Comparison of ENCODE assay signal across 10 cellular contexts in genomic region chr10:77392851-77393250, GRCh38.
DNase-seq lines count a peak whose midpoint lies in the region; TF ChIP-seq lines count a peak whose summit lies in the region.
"Had no signal": no experiment of that assay in that cellular context is flagged by ENCODE, and none has a peak within 500 bp of the region (broad histone marks: within the 10 kb centered on the region; RNA-seq: fewer than 3 reads in every experiment).

No MANE protein-coding gene starts in this region.

- DNase-seq in DMS153 (lab: John Stamatoyannopoulos, UW) (peak; percentile 94), NCI-H226 (peak; percentile 97), coronary artery (ENCODE audit: low spot score) (no peak), osteoblast (ENCODE audit: insufficient read length, low spot score, missing footprints) (peak; percentile 96), T-helper 9 cell (no peak), NCI-H526 (lab: John Stamatoyannopoulos, UW) (no peak), GM13977 (ENCODE audit: low spot score) (no peak)
- no peak for DNase-seq in activated T-cell treated with anti-CD3 and anti-CD28 coated beads, Interleukin-2, amount 50 U/mL, for 48 hours
- DNase-seq: SIG-M5 had no signal

- peak overlapping the region; percentile 75 for H3K4me2 ChIP-seq in osteoblast (ENCODE audit: insufficient read depth, low read length)

- no peaks in the 10 kb centered on the region for H3K9me3 ChIP-seq in osteoblast (ENCODE audit: low read depth, low read length)
- H3K9me3 ChIP-seq: adrenal gland had no signal

- peaks cover 40% of the 10 kb centered on the region for H3K4me1 ChIP-seq in osteoblast (ENCODE audit: insufficient read depth, low read length)

- H3K27ac ChIP-seq in coronary artery (peak overlapping the region; percentile 8 to 90), osteoblast (ENCODE audit: low read depth, low read length) (peak overlapping the region; percentile 74)

- H2AFZ ChIP-seq in osteoblast (ENCODE audit: low read length) = no peak overlapping the region

- in situ Hi-C loops in GM13977 (cut with MboI; ENCODE audit: low pct_unique_long_range_greater_than_20kb, low sequenced_read_pairs, unreplicated experiment) = no loop called here

- H3K27me3 ChIP-seq in osteoblast (ENCODE audit: insufficient read depth, low read length) = no peaks in the 10 kb centered on the region
- H3K27me3 ChIP-seq: adrenal gland had no signal

- H3K4me3 ChIP-seq in coronary artery (no peak overlapping the region), osteoblast (ENCODE audit: insufficient read depth, low read length) (peak overlapping the region; percentile 33)
- H3K4me3 ChIP-seq: adrenal gland had no signal

- no peak for TF ChIP-seq CTCF in coronary artery (IDR thresholded peaks at IDR 0.05)
- TF ChIP-seq CTCF in osteoblast (IDR thresholded peaks at IDR 0.05; ENCODE audit: extremely low read depth, low read depth, low read length) = no peak
- no peak for TF ChIP-seq CTCF in GM13977 (IDR thresholded peaks at IDR 0.05; ENCODE audit: extremely low read depth, insufficient read depth, missing control alignments)

- no peaks in the 10 kb centered on the region for H4K20me1 ChIP-seq in osteoblast (ENCODE audit: insufficient read depth, low read length)

- peaks cover 15% of the 10 kb centered on the region for H3K79me2 ChIP-seq in osteoblast (ENCODE audit: insufficient read depth, low read length)

- no peaks in the 10 kb centered on the region for H3K36me3 ChIP-seq in osteoblast (ENCODE audit: insufficient read depth, low read length)
- H3K36me3 ChIP-seq: adrenal gland had no signal

Comparison
In these comparisons a context has a peak if more than half of its experiments do, and no peak if none do; other contexts are left out.
1. DNase-seq: peak in DMS153 (single experiment), NCI-H226 (single experiment) and osteoblast (single experiment); none in coronary artery (single experiment), T-helper 9 cell (single experiment), activated T-cell treated with anti-CD3 and anti-CD28 coated beads, Interleukin-2, amount 50 U/mL, for 48 hours (0 of 2), NCI-H526 (0 of 2) and GM13977 (single experiment).